In genomic region chr1:163201906-163202305, GRCh38 we compare ENCODE assay signal across 17 cellular contexts. TPM values are rescaled to one million over a fixed set of nuclear protein-coding genes. Genes with fewer than 3 reads are reported as not detected.
DNase-seq lines count a peak whose midpoint lies in the region; ATAC-seq and TF ChIP-seq lines count a peak whose summit lies in the region.
"Had no signal": no experiment of that assay in that cellular context is flagged by ENCODE, and none has a peak within 500 bp of the region (broad histone marks: within the 10 kb centered on the region; RNA-seq: fewer than 3 reads in every experiment).

No MANE protein-coding gene starts in this region.

- no peak for ATAC-seq in GM18907 (IDR thresholded peaks at IDR 0.05; ENCODE audit: unreplicated experiment)
- ATAC-seq: activated CD8-positive, alpha-beta T cell treated with anti-CD3 and anti-CD28 coated beads, Interleukin-2, amount 10 ng/mL, durations not matched to agents 7 days and 5 days; stimulated activated naive CD8-positive, alpha-beta T cell treated with anti-CD3 and anti-CD28 coated beads, Interleukin-15, amount 100 ng/mL, for 72 hours had no signal

- no peak for TF ChIP-seq POLR2A in testis (IDR thresholded peaks at IDR 0.05)

- intact Hi-C loops in testis (cut with DNase I; ENCODE audit: low total_unique reads): no loop called here

- H3K9ac ChIP-seq in HUES64 (ENCODE audit: low read depth, low read length): no peak overlapping the region; the same call in 1 of the 2 replicates

- peak overlapping the region; percentile 94 for H3K27ac Mint-ChIP-seq in endothelial cell (ENCODE audit: unreplicated experiment)
- H3K27ac Mint-ChIP-seq: activated CD8-positive, alpha-beta T cell treated with anti-CD3 and anti-CD28 coated beads, Interleukin-2, amount 10 ng/mL, durations not matched to agents 7 days and 5 days; B cell; stimulated activated naive CD8-positive, alpha-beta T cell treated with anti-CD3 and anti-CD28 coated beads, Interleukin-15, amount 100 ng/mL, for 72 hours had no signal

- H3K36me3 ChIP-seq in HUES64 (ENCODE audit: insufficient read depth, low read length): no peaks in the 10 kb centered on the region
- no peaks in the 10 kb centered on the region for H3K36me3 ChIP-seq in mesodermal cell (ENCODE audit: control insufficient read depth, insufficient read depth, low read length)
- no peaks in the 10 kb centered on the region for H3K36me3 ChIP-seq in testis (ENCODE audit: low read depth, missing control alignments)
- H3K36me3 ChIP-seq in brain microvascular endothelial cell (replicated peaks): no peaks in the 10 kb centered on the region

- no peaks in the 10 kb centered on the region for H3K9me3 Mint-ChIP-seq in endothelial cell (ENCODE audit: unreplicated experiment)
- H3K9me3 Mint-ChIP-seq: H9; stimulated activated naive CD8-positive, alpha-beta T cell treated with anti-CD3 and anti-CD28 coated beads, Interleukin-15, amount 100 ng/mL, for 72 hours had no signal

- H3K27me3 Mint-ChIP-seq in endothelial cell (ENCODE audit: unreplicated experiment): peaks cover 4% of the 10 kb centered on the region
- H3K27me3 Mint-ChIP-seq: B cell; progenitor cell of endocrine pancreas; stimulated activated naive CD8-positive, alpha-beta T cell treated with anti-CD3 and anti-CD28 coated beads, Interleukin-15, amount 100 ng/mL, for 72 hours had no signal

- no peaks in the 10 kb centered on the region for H3K36me3 Mint-ChIP-seq in endothelial cell (ENCODE audit: low read depth, unreplicated experiment)

- H3K4me3 ChIP-seq in HUES64 (ENCODE audit: low read length): peak overlapping the region; percentile 3
- H3K4me3 ChIP-seq in mesodermal cell (ENCODE audit: extremely low read depth, insufficient read depth, low read length, poor library complexity, severe bottlenecking): peak overlapping the region; percentile 65
- peak overlapping the region in 1 of 2 donors; percentile 25 for H3K4me3 ChIP-seq in testis
- H3K4me3 ChIP-seq in brain microvascular endothelial cell (ENCODE audit: low read depth, low read length): no peak overlapping the region

- H3K4me1 Mint-ChIP-seq in endothelial cell (ENCODE audit: unreplicated experiment): peaks cover 25% of the 10 kb centered on the region
- H3K4me1 Mint-ChIP-seq: B cell; stimulated activated naive CD8-positive, alpha-beta T cell treated with anti-CD3 and anti-CD28 coated beads, Interleukin-15, amount 100 ng/mL, for 72 hours had no signal

- in situ Hi-C loops in brain microvascular endothelial cell (cut with HindIII; ENCODE audit: low pct_ligation_motif_present, low sequenced_read_pairs): no loop called here

- H3K27me3 ChIP-seq in HUES64 (ENCODE audit: insufficient read depth, low read length) (no peaks in the 10 kb centered on the region), testis (no peaks in the 10 kb centered on the region), brain microvascular endothelial cell (replicated peaks) (no peaks in the 10 kb centered on the region)

- H3K4me1 ChIP-seq in HUES64 (ENCODE audit: insufficient read depth, low read length) (peaks cover 41% of the 10 kb centered on the region), mesodermal cell (ENCODE audit: control insufficient read depth, insufficient read depth, low read length, poor library complexity, severe bottlenecking) (peaks cover 32% of the 10 kb centered on the region), testis (peaks cover 4% of the 10 kb centered on the region)

- peak overlapping the region; percentile 94 for H3K4me3 Mint-ChIP-seq in endothelial cell (ENCODE audit: unreplicated experiment)
- H3K4me3 Mint-ChIP-seq: activated CD8-positive, alpha-beta T cell treated with anti-CD3 and anti-CD28 coated beads, Interleukin-2, amount 10 ng/mL, durations not matched to agents 7 days and 5 days; B cell; stimulated activated naive CD8-positive, alpha-beta T cell treated with anti-CD3 and anti-CD28 coated beads, Interleukin-15, amount 100 ng/mL, for 72 hours had no signal

- no peaks in the 10 kb centered on the region for H3K9me3 ChIP-seq in HUES64 (ENCODE audit: insufficient read depth, low read depth, low read length)
- no peaks in the 10 kb centered on the region for H3K9me3 ChIP-seq in mesodermal cell (ENCODE audit: control insufficient read depth, low read length)
- no peaks in the 10 kb centered on the region for H3K9me3 ChIP-seq in testis

- DNase-seq in endothelial cell (ENCODE audit: low spot score) (no peak), testis (no peak), MV-4-11 (lab: John Stamatoyannopoulos, UW) (no peak), brain microvascular endothelial cell (no peak)
- DNase-seq: activated CD8-positive, alpha-beta T cell treated with anti-CD3 and anti-CD28 coated beads, Interleukin-2, amount 10 ng/mL, durations not matched to agents 7 days and 5 days; DMS 273 treated with DMSO at 0.1 percent for 48 hours; H9; kidney; NCI-H1436 treated with DMSO at 0.1 percent for 48 hours; NK-92 treated with Interleukin-12 subunit alpha and Interleukin-12 subunit beta, amount 100 ng/mL, for 24 hours; stimulated activated naive CD8-positive, alpha-beta T cell treated with anti-CD3 and anti-CD28 coated beads, Interleukin-15, amount 100 ng/mL, for 72 hours had no signal

- 100% methylated on average over 1 of the region's 1 CpG for WGBS in HUES64
- 83% methylated on average over 1 of the region's 1 CpG; no CpG with 5 or more reads in 1 of the 2 experiments for WGBS in mesodermal cell (ENCODE audit: insufficient coverage in 2 of 2), 2 experiments
- 46 to 63% methylated on average over 1 of the region's 1 CpG for WGBS in testis, 2 donors

- no peak for TF ChIP-seq CTCF in endothelial cell (IDR thresholded peaks at IDR 0.05; ENCODE audit: unreplicated experiment)
- no peak for TF ChIP-seq CTCF in testis (IDR thresholded peaks at IDR 0.05)
- no peak for TF ChIP-seq CTCF in brain microvascular endothelial cell (IDR thresholded peaks at IDR 0.05; ENCODE audit: low read depth, low read length, missing control alignments)

- H3K27ac ChIP-seq in HUES64 (ENCODE audit: low read depth, low read length) (peak overlapping the region; percentile 76; the same call in 1 of the 2 replicates), mesodermal cell (ENCODE audit: low read depth, low read length, severe bottlenecking) (peak overlapping the region; percentile 98), testis (peak overlapping the region; percentile 3 to 34), brain microvascular endothelial cell (no peak overlapping the region)
- H3K27ac ChIP-seq: RWPE1 had no signal

RNA-seq across cellular contexts. Expression of gene RGS5, which starts 0.8 kb away (rescaled TPM):
- 35.4 TPM for polyA plus RNA-seq in HUES64 (2013, experiment 1 of 2)
- 30.9 TPM for polyA plus RNA-seq in HUES64 (2013, experiment 2 of 2)
- total RNA-seq in endothelial cell (ENCODE audit: unreplicated experiment) (581 TPM), testis (100 to 1,000 TPM; 214 to 237 TPM)
- 851 TPM for polyA plus RNA-seq in mesodermal cell (2013, experiment 1 of 2)
- 781 TPM for polyA plus RNA-seq in mesodermal cell (2013, experiment 2 of 2)
- polyA plus RNA-seq in testis (ENCODE audit: insufficient read depth, low read depth, low replicate concordance): 84.7 TPM
